ENCODE assay signal across 8 cellular contexts in the genomic region with DNA sequence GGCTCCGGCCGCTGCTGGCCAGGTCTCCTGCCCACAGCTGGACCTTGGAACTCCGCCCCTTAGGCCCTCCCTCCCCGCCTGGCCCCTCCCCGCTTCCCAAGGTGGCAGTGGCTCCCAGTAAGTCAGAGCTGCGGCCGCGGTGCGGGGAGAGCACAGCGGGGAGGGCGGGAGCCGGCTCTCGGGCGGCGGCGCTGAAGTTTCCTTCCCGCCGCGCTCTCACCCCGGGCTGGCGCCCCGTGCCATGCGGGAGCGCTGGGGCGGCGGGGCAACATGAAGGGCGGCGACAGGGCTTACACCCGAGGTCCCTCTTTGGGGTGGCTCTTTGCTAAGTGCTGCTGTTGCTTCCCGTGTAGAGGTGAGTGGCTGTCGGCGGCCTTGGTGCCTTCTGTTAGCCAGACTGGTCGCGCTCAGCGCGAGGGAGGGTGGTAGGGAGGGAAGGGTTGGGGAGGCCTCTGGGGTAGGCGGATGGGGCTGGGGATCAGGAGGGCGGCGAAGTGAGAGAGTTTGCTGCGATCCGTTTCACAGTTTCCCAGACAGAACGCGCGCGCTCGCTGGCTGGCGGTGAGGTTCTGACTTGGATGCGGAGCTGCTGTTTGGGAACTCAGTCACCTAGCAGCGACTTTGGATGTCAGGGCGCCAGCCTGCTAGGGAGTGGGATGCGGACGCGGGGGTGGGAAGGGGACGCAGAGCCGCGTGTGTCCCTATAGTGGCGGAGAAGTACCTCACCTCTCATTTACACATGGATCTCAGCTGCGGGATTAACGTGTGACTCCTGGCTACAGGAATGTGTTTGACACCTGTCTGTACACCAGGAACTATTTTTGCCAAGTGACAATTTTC.
DNase-seq lines count a peak whose midpoint lies in the region; ATAC-seq and TF ChIP-seq lines count a peak whose summit lies in the region.

No MANE protein-coding gene starts in this region.

- peak overlapping the region; percentile 54 for H3K27ac ChIP-seq in cardiac muscle cell

- H3K27me3 ChIP-seq in cardiac muscle cell: no peaks in the 10 kb centered on the region

- no peaks in the 10 kb centered on the region for H3K36me3 ChIP-seq in ES-I3 (ENCODE audit: insufficient read depth, low read length)
- no peaks in the 10 kb centered on the region for H3K36me3 ChIP-seq in cardiac muscle cell

- H3K9me3 Mint-ChIP-seq in osteocyte (ENCODE audit: unreplicated experiment): no peaks in the 10 kb centered on the region

- peaks cover 24% of the 10 kb centered on the region for H3K4me1 Mint-ChIP-seq in osteocyte (ENCODE audit: unreplicated experiment)

- peak; percentile 56 for DNase-seq in NCI-H2196 treated with DMSO at 0.1 percent for 48 hours (lab: John Stamatoyannopoulos, UW; ENCODE audit: unreplicated experiment)
- peak; percentile 29 for DNase-seq in activated effector memory CD4-positive, alpha-beta T cell treated with Interleukin-2 at 50 U/mL for 16 hours
- DNase-seq in cardiac muscle cell (ENCODE audit: low read depth in 1 of 2, low spot score in 1 of 2): peak; percentile 53 to 91
- peak; percentile 86 for DNase-seq in osteocyte (ENCODE audit: extremely low spot score, unreplicated experiment)
- no peak for DNase-seq in effector CD8-positive, alpha-beta T cell (lab: John Stamatoyannopoulos, UW)

- H3K9me3 ChIP-seq in ES-I3 (ENCODE audit: control insufficient read depth, insufficient read depth, low read length) (no peaks in the 10 kb centered on the region), cardiac muscle cell (ENCODE audit: low read depth) (no peaks in the 10 kb centered on the region)

- H3K36me3 Mint-ChIP-seq in osteocyte (ENCODE audit: unreplicated experiment): no peaks in the 10 kb centered on the region

- TF ChIP-seq CTCF in cardiac muscle cell (IDR thresholded peaks at IDR 0.05; ENCODE audit: low read depth, low read length) (no peak), osteocyte (IDR thresholded peaks at IDR 0.05) (no peak)

- H3K4me3 Mint-ChIP-seq in osteocyte (ENCODE audit: unreplicated experiment): peak overlapping the region; percentile 78

- peak overlapping the region; percentile 53; the same call in 1 of the 2 replicates for H3K9ac ChIP-seq in ES-I3 (ENCODE audit: low read depth, low read length)

- H3K4me1 ChIP-seq in ES-I3 (ENCODE audit: insufficient read depth, low read length) (peaks cover 15% of the 10 kb centered on the region), cardiac muscle cell (ENCODE audit: low read depth) (peaks cover 24% of the 10 kb centered on the region)

- ATAC-seq in GM18907 (IDR thresholded peaks at IDR 0.05; ENCODE audit: unreplicated experiment) (no peak), HG03469 (IDR thresholded peaks at IDR 0.05; ENCODE audit: unreplicated experiment) (no peak)

- no peak overlapping the region for H3K27ac Mint-ChIP-seq in osteocyte (ENCODE audit: unreplicated experiment)

- peaks cover 33% of the 10 kb centered on the region for H3K27me3 Mint-ChIP-seq in osteocyte (ENCODE audit: unreplicated experiment)

- peak overlapping the region; percentile 80 for H3K4me3 ChIP-seq in cardiac muscle cell
